ENCODE assay signal across 8 cellular contexts in genomic region chr19:11345122-11345752, GRCh38. TPM values are rescaled to one million over a fixed set of nuclear protein-coding genes. Genes with fewer than 3 reads are reported as not detected.
A peak's percentile ranks its signal among the peaks of the same experiment; 100 is the strongest.
DNase-seq lines count a peak whose midpoint lies in the region; ATAC-seq and TF ChIP-seq lines count a peak whose summit lies in the region.

No MANE protein-coding gene starts in this region.

- H3K36me3 ChIP-seq in BE2C = peaks cover 4% of the 10 kb centered on the region; the same call in 1 of the 2 replicates
- peaks cover 12% of the 10 kb centered on the region for H3K36me3 ChIP-seq in HUES6 (ENCODE audit: control insufficient read depth, insufficient read depth, low read length)
- H3K36me3 ChIP-seq in brain microvascular endothelial cell (replicated peaks) = no peaks in the 10 kb centered on the region

- in situ Hi-C loops in brain microvascular endothelial cell (cut with HindIII; ENCODE audit: low pct_ligation_motif_present, low sequenced_read_pairs) (no loop called here), GM13976 (cut with MboI; ENCODE audit: low sequenced_read_pairs, unreplicated experiment) (no loop called here)

- H3K4me1 ChIP-seq in BE2C = no peaks in the 10 kb centered on the region; the same call in 1 of the 2 replicates
- peaks cover 4% of the 10 kb centered on the region; the same call in 1 of the 2 replicates for H3K4me1 ChIP-seq in HUES6 (ENCODE audit: control insufficient read depth, insufficient read depth, low read length)

- intact Hi-C loops in posterior vena cava (cut with DNase I) = no loop called here

- H3K27me3 ChIP-seq in BE2C (no peaks in the 10 kb centered on the region), HUES6 (ENCODE audit: control insufficient read depth, insufficient read depth, low read length) (no peaks in the 10 kb centered on the region), brain microvascular endothelial cell (replicated peaks) (no peaks in the 10 kb centered on the region)

- ATAC-seq in GM18873 (IDR thresholded peaks at IDR 0.05; ENCODE audit: low FRiP score, unreplicated experiment) (no peak), HG02938 (IDR thresholded peaks at IDR 0.05; ENCODE audit: unreplicated experiment) (no peak)

- DNase-seq in BE2C = no peak
- DNase-seq in brain microvascular endothelial cell = no peak
- DNase-seq in myocyte (ENCODE audit: low read depth) = peak; percentile 25
- DNase-seq in GM13976 (ENCODE audit: low spot score) = no peak
- no peak for DNase-seq in posterior vena cava (ENCODE audit: low spot score)

- H3K4me3 ChIP-seq in BE2C (ENCODE audit: low read depth, low read length) (peak overlapping the region; percentile 88), HUES6 (ENCODE audit: low read depth, low read length) (peak overlapping the region; percentile 96), brain microvascular endothelial cell (ENCODE audit: low read depth, low read length) (peak overlapping the region; percentile 82)

- H3K9me3 ChIP-seq in BE2C (no peaks in the 10 kb centered on the region), HUES6 (ENCODE audit: control insufficient read depth, insufficient read depth, low read depth, low read length) (peaks cover 11% of the 10 kb centered on the region)

- H3K27ac ChIP-seq in HUES6 (ENCODE audit: low read depth, low read length) (no peak overlapping the region), brain microvascular endothelial cell (no peak overlapping the region)

- H3K9ac ChIP-seq in HUES6 (ENCODE audit: low read length) = peak overlapping the region; percentile 65

- TF ChIP-seq CTCF in BE2C (IDR thresholded peaks at IDR 0.05; ENCODE audit: low read depth, low read length) = no peak
- no peak for TF ChIP-seq CTCF in brain microvascular endothelial cell (IDR thresholded peaks at IDR 0.05; ENCODE audit: low read depth, low read length, missing control alignments)
- TF ChIP-seq CTCF in GM13976 (IDR thresholded peaks at IDR 0.05; ENCODE audit: borderline replicate concordance, control extremely low read depth, extremely low read depth, insufficient read depth, missing control alignments) = no peak

RNA-seq across cellular contexts. Expression of gene TMEM205, which starts 0.8 kb away (rescaled TPM):
- polyA plus RNA-seq in BE2C (2012; ENCODE audit: insufficient read depth, insufficient read length, low read depth) = 518 TPM
- total RNA-seq in myocyte (256 and 374 TPM in 2 replicates), posterior vena cava (10 to 100 TPM; 41.5 to 42.9 TPM)
- polyA plus RNA-seq in myocyte (2012) = 119 TPM

RNA-seq across cellular contexts. Expression of gene CCDC159, which starts 1.1 kb away (rescaled TPM):
- 17.5 TPM for polyA plus RNA-seq in BE2C (2012; ENCODE audit: insufficient read depth, insufficient read length, low read depth)
- total RNA-seq in myocyte = 3.5 and 4.4 TPM in 2 replicates
- 24.0 TPM for polyA plus RNA-seq in myocyte (2012)
- total RNA-seq in posterior vena cava = 10 to 100 TPM; 13.0 to 20.9 TPM

RNA-seq across cellular contexts. Expression of gene RAB3D, which starts 5.8 kb away (rescaled TPM):
- 6.2 TPM for polyA plus RNA-seq in BE2C (2012; ENCODE audit: insufficient read depth, insufficient read length, low read depth)
- total RNA-seq in myocyte (0.32 and 0.47 TPM in 2 replicates), posterior vena cava (10 to 100 TPM; 33.5 to 34.2 TPM)
- 0.42 TPM for polyA plus RNA-seq in myocyte (2012)

RNA-seq across cellular contexts. Expression of gene PLPPR2, which starts 10.0 kb away (rescaled TPM):
- 151 TPM for polyA plus RNA-seq in BE2C (2012; ENCODE audit: insufficient read depth, insufficient read length, low read depth)
- 21.5 and 35.3 TPM in 2 replicates for total RNA-seq in myocyte
- polyA plus RNA-seq in myocyte (2012) = 76.8 TPM
- 10 to 100 TPM; 38.4 to 40.2 TPM for total RNA-seq in posterior vena cava

RNA-seq across cellular contexts. Expression of gene SWSAP1, which starts 29.2 kb away (rescaled TPM):
- 8.9 TPM for polyA plus RNA-seq in BE2C (2012; ENCODE audit: insufficient read depth, insufficient read length, low read depth)
- total RNA-seq in myocyte = 0.86 and 1.7 TPM in 2 replicates
- 1.3 TPM for polyA plus RNA-seq in myocyte (2012)
- 1 to 10 TPM; 1.2 to 1.8 TPM for total RNA-seq in posterior vena cava

Comparison
In these comparisons a context has a peak if more than half of its experiments do, and no peak if none do; other contexts are left out.
1. RNA of gene RAB3D, which starts 5.8 kb away (total RNA-seq): 33.5 to 34.2 TPM in posterior vena cava; 0.32 to 0.47 TPM in myocyte; every median in the first group is over 10 times any median in the second.
2. Peak in every context shown above with its lines, with median percentiles within 50 percentile points of each other: H3K4me3 ChIP-seq.